ENCODE assay signal across 8 cellular contexts in genomic region chr22:46537946-46538815, GRCh38. TPM values are rescaled to one million over a fixed set of nuclear protein-coding genes. Genes with fewer than 3 reads are reported as not detected.
DNase-seq lines count a peak whose midpoint lies in the region; ATAC-seq lines count a peak whose summit lies in the region.

No MANE protein-coding gene starts in this region.

- H3K36me3 Mint-ChIP-seq in dendritic cell treated with granulocyte-macrophage colony-stimulating factor and Interleukin-4, amounts not matched to agents 40 ng/mL and 50 ng/mL, for 4 days (ENCODE audit: low read depth), result no peaks in the 10 kb centered on the region

- peak overlapping the region; percentile 44 for H3K4me3 ChIP-seq in mesodermal cell (ENCODE audit: extremely low read depth, insufficient read depth, low read length, poor library complexity, severe bottlenecking)

- peak overlapping the region; percentile 70 for H3K4me3 Mint-ChIP-seq in dendritic cell treated with granulocyte-macrophage colony-stimulating factor and Interleukin-4, amounts not matched to agents 40 ng/mL and 50 ng/mL, for 4 days

- H3K4me1 Mint-ChIP-seq in dendritic cell treated with granulocyte-macrophage colony-stimulating factor and Interleukin-4, amounts not matched to agents 40 ng/mL and 50 ng/mL, for 4 days (ENCODE audit: low read depth), result peaks cover 15% of the 10 kb centered on the region

- DNase-seq in AG20443 (ENCODE audit: low spot score) (peak; percentile 50), HuH-7.5 (ENCODE audit: low spot score) (peak; percentile 74), anterior cingulate cortex (lab: John Stamatoyannopoulos, UW) (no peak), NAMALWA (ENCODE audit: low spot score) (no peak)
- DNase-seq in activated CD4-positive, alpha-beta T cell treated with anti-CD3 and anti-CD28 coated beads for 48 hours, result no peak

- peaks cover 10% of the 10 kb centered on the region for H3K36me3 ChIP-seq in mesodermal cell (ENCODE audit: control insufficient read depth, insufficient read depth, low read length)

- peaks cover 23% of the 10 kb centered on the region for H3K9me3 ChIP-seq in mesodermal cell (ENCODE audit: control insufficient read depth, low read length)

- 1 to 2% methylated on average over 44 to 61 of the region's 70 CpGs for WGBS in mesodermal cell (ENCODE audit: insufficient coverage in 2 of 2), 2 experiments

- H3K9me3 Mint-ChIP-seq in dendritic cell treated with granulocyte-macrophage colony-stimulating factor and Interleukin-4, amounts not matched to agents 40 ng/mL and 50 ng/mL, for 4 days, result no peaks in the 10 kb centered on the region

- peaks cover 75% of the 10 kb centered on the region for H3K27me3 Mint-ChIP-seq in dendritic cell treated with granulocyte-macrophage colony-stimulating factor and Interleukin-4, amounts not matched to agents 40 ng/mL and 50 ng/mL, for 4 days

- intact Hi-C loops in dendritic cell treated with granulocyte-macrophage colony-stimulating factor and Interleukin-4, amounts not matched to agents 40 ng/mL and 50 ng/mL, for 4 days (cut with micrococcal nuclease), result no loop called here

- peaks cover 14% of the 10 kb centered on the region for H3K4me1 ChIP-seq in mesodermal cell (ENCODE audit: control insufficient read depth, insufficient read depth, low read length, poor library complexity, severe bottlenecking)

- H3K27ac Mint-ChIP-seq in dendritic cell treated with granulocyte-macrophage colony-stimulating factor and Interleukin-4, amounts not matched to agents 40 ng/mL and 50 ng/mL, for 4 days, result no peak overlapping the region

- no peak overlapping the region for H3K27ac ChIP-seq in mesodermal cell (ENCODE audit: low read depth, low read length, severe bottlenecking)

- no peak for ATAC-seq in GM21576 (IDR thresholded peaks at IDR 0.05; ENCODE audit: unreplicated experiment)

RNA-seq across cellular contexts. Expression of gene CELSR1, which starts 0.8 kb away (rescaled TPM):
- 6.8 TPM for polyA plus RNA-seq in mesodermal cell (2013, experiment 1 of 2)
- polyA plus RNA-seq in mesodermal cell (2013, experiment 2 of 2), result 5.1 TPM

Comparison
In these comparisons a context has a peak if more than half of its experiments do, and no peak if none do; other contexts are left out.
1. DNase-seq: peak in AG20443 (single experiment) and HuH-7.5 (single experiment); none in anterior cingulate cortex (0 of 58), NAMALWA (single experiment) and activated CD4-positive, alpha-beta T cell treated with anti-CD3 and anti-CD28 coated beads for 48 hours (single experiment).